1 cellular context compared by ENCODE assay signal in genomic region chr1:93692983-93693591, GRCh38.
TF ChIP-seq lines count a peak whose summit lies in the region.

No MANE protein-coding gene starts in this region.

TF ChIP-seq in GM12878, 131 proteins besides CTCF, POLR2A, EP300 and RAD21 (continued from another document and continues in another):
- TF ChIP-seq BCLAF1 (IDR thresholded peaks at IDR 0.05) (no peak), NBN (IDR thresholded peaks at IDR 0.05) (0 out of 2 replicates have a peak, but pooled peaks have one; percentile 15), NR2C2 (IDR thresholded peaks at IDR 0.05; ENCODE audit: borderline replicate concordance, control insufficient read depth, insufficient read length, low read depth) (no peak), BHLHE40 (IDR thresholded peaks at IDR 0.05; ENCODE audit: borderline replicate concordance in 1 of 2, low read depth in 2 of 2, low read length in 1 of 2) (peak in 1 of 2 experiments; percentile 32; a peak in 1 of 4 replicates), SP1 (IDR thresholded peaks at IDR 0.05; ENCODE audit: low read depth, low read length) (peak; percentile 31), USF1 (IDR thresholded peaks at IDR 0.05; ENCODE audit: borderline replicate concordance, extremely low read length, insufficient read depth, low read depth, low read length) (no peak), EED (IDR thresholded peaks at IDR 0.05; ENCODE audit: low read depth) (peak; percentile 47; the same call in 1 of the 2 replicates), TCF7 (IDR thresholded peaks at IDR 0.05; ENCODE audit: borderline replicate concordance) (peak; percentile 94), MEF2A (IDR thresholded peaks at IDR 0.05; ENCODE audit: insufficient read depth, low read depth, low read length) (peak; percentile 55; the same call in 1 of the 2 replicates), USF2 (IDR thresholded peaks at IDR 0.05; ENCODE audit: borderline replicate concordance, low read depth, low read length) (peak; percentile 15; the same call in 1 of the 2 replicates), PKNOX1 (IDR thresholded peaks at IDR 0.05) (peak; percentile 30; the same call in 1 of the 2 replicates), JUNB (IDR thresholded peaks at IDR 0.05) (peak; percentile 88), CREB1 (IDR thresholded peaks at IDR 0.05; ENCODE audit: low read depth) (peak; percentile 63), ZNF687 (IDR thresholded peaks at IDR 0.05) (peak; percentile 92), ETV6 (conservative IDR thresholded peaks at IDR 0.05 in 1 of 2, IDR thresholded peaks at IDR 0.05 in 1 of 2; ENCODE audit: borderline replicate concordance in 1 of 2, low read depth in 1 of 2) (peak in 1 of 2 experiments; percentile 96; a peak in 2 of 4 replicates), ATF2 (IDR thresholded peaks at IDR 0.05; ENCODE audit: low read length) (peak; percentile 89), MEF2B (IDR thresholded peaks at IDR 0.05; ENCODE audit: partially characterized antibody, poor library complexity, severe bottlenecking) (peak; percentile 48), CBX5 (IDR thresholded peaks at IDR 0.05; ENCODE audit: low read depth) (no peak), ZNF622 (IDR thresholded peaks at IDR 0.05) (no peak), REST (IDR thresholded peaks at IDR 0.05; ENCODE audit: low read depth, low read length) (no peak), SUZ12 (IDR thresholded peaks at IDR 0.05; ENCODE audit: unreplicated experiment) (no peak), BACH1 (IDR thresholded peaks at IDR 0.05; ENCODE audit: borderline replicate concordance) (no peak), MYB (IDR thresholded peaks at IDR 0.05; ENCODE audit: borderline replicate concordance, low read depth, low read length) (no peak), ELK1 (IDR thresholded peaks at IDR 0.05; ENCODE audit: low read depth, low read length) (no peak), CHD2 (IDR thresholded peaks at IDR 0.05; ENCODE audit: borderline replicate concordance, low read depth, low read length) (no peak), ZBTB4 (CRISPR knock-in tag; IDR thresholded peaks at IDR 0.05) (no peak), CREM (IDR thresholded peaks at IDR 0.05; ENCODE audit: low read depth) (peak; percentile 66; the same call in 1 of the 2 replicates), ZNF384 (IDR thresholded peaks at IDR 0.05; ENCODE audit: borderline replicate concordance, low read depth, low read length) (no peak), TBL1XR1 (IDR thresholded peaks at IDR 0.05; ENCODE audit: low read depth, low read length) (no peak), ZBED1 (IDR thresholded peaks at IDR 0.05; ENCODE audit: borderline replicate concordance) (peak; percentile 57; the same call in 1 of the 2 replicates), E2F4 (IDR thresholded peaks at IDR 0.05; ENCODE audit: low read depth, low read length) (no peak), BRCA1 (IDR thresholded peaks at IDR 0.05; ENCODE audit: low read depth, low read length) (no peak)
